Comparison of ENCODE assay signal across 15 cellular contexts in genomic region chr3:105790534-105790933, GRCh38.
DNase-seq lines count a peak whose midpoint lies in the region; ATAC-seq and TF ChIP-seq lines count a peak whose summit lies in the region.
"Had no signal": no experiment of that assay in that cellular context is flagged by ENCODE, and none has a peak within 500 bp of the region (broad histone marks: within the 10 kb centered on the region; RNA-seq: fewer than 3 reads in every experiment).

No MANE protein-coding gene starts in this region.

- no peaks in the 10 kb centered on the region for H3K9me3 Mint-ChIP-seq in activated T-cell treated with anti-CD3 and anti-CD28 coated beads, Interleukin-2, amount 50 U/mL, for 24 hours
- H3K9me3 Mint-ChIP-seq: neural crest cell had no signal

- peak overlapping the region; percentile 20 for H3K27ac Mint-ChIP-seq in activated T-cell treated with anti-CD3 and anti-CD28 coated beads, Interleukin-2, amount 50 U/mL, for 24 hours

- no peak for TF ChIP-seq POLR2A in breast epithelium (IDR thresholded peaks at IDR 0.05)
- no peak for TF ChIP-seq POLR2A in thyroid gland (IDR thresholded peaks at IDR 0.05)

- peaks cover 71% of the 10 kb centered on the region for H3K36me3 Mint-ChIP-seq in activated T-cell treated with anti-CD3 and anti-CD28 coated beads, Interleukin-2, amount 50 U/mL, for 24 hours (ENCODE audit: low read depth)

- no peaks in the 10 kb centered on the region for H3K9me3 ChIP-seq in breast epithelium
- H3K9me3 ChIP-seq in lung (ENCODE audit: control insufficient read depth in 2 of 2, insufficient read depth in 1 of 2, low read length in 1 of 2) = no peaks in the 10 kb centered on the region
- H3K9me3 ChIP-seq in thyroid gland = no peaks in the 10 kb centered on the region

- peaks cover 79% of the 10 kb centered on the region for H3K4me1 Mint-ChIP-seq in activated T-cell treated with anti-CD3 and anti-CD28 coated beads, Interleukin-2, amount 50 U/mL, for 24 hours (ENCODE audit: low read depth)

- ATAC-seq in lung (ENCODE audit: insufficient read depth, low FRiP score) (no peak), HG03571 (IDR thresholded peaks at IDR 0.05; ENCODE audit: unreplicated experiment) (no peak)

- H3K27me3 ChIP-seq in breast epithelium (no peaks in the 10 kb centered on the region), lung (ENCODE audit: control insufficient read depth, insufficient read depth) (no peaks in the 10 kb centered on the region), thyroid gland (no peaks in the 10 kb centered on the region)

- no peak overlapping the region for H3K4me3 Mint-ChIP-seq in activated T-cell treated with anti-CD3 and anti-CD28 coated beads, Interleukin-2, amount 50 U/mL, for 24 hours
- H3K4me3 Mint-ChIP-seq: neural crest cell had no signal

- H3K27ac ChIP-seq in breast epithelium = peak overlapping the region; percentile 66 to 79
- peak overlapping the region; percentile 56 to 94 for H3K27ac ChIP-seq in lung (ENCODE audit: low read depth in 1 of 2, low read length in 1 of 2)
- H3K27ac ChIP-seq in thyroid gland = peak overlapping the region; percentile 20 to 37 (median 21)

- H3K4me3 ChIP-seq in breast epithelium = no peak overlapping the region
- H3K4me3 ChIP-seq in lung = no peak overlapping the region
- H3K4me3 ChIP-seq in thyroid gland (replicated peaks in 1 of 3) = no peak overlapping the region

- H3K36me3 ChIP-seq in breast epithelium (no peaks in the 10 kb centered on the region), lung (ENCODE audit: control insufficient read depth in 2 of 2, insufficient read depth in 2 of 2, low read length in 2 of 2) (no peaks in the 10 kb centered on the region), thyroid gland (no peaks in the 10 kb centered on the region)

- H3K4me1 ChIP-seq in breast epithelium = no peaks in the 10 kb centered on the region
- peaks cover 3 to 19% of the 10 kb centered on the region in 2 donors for H3K4me1 ChIP-seq in lung (ENCODE audit: control insufficient read depth in 2 of 2, insufficient read depth in 2 of 2, low read length in 2 of 2)
- peaks cover 3 to 19% of the 10 kb centered on the region in 2 donors for H3K4me1 ChIP-seq in thyroid gland

- no peaks in the 10 kb centered on the region for H3K27me3 Mint-ChIP-seq in activated T-cell treated with anti-CD3 and anti-CD28 coated beads, Interleukin-2, amount 50 U/mL, for 24 hours

- DNase-seq in activated T-cell treated with anti-CD3 and anti-CD28 coated beads, Interleukin-2, amount 50 U/mL, for 24 hours = no peak
- no peak for DNase-seq in activated T-cell treated with anti-CD3 and anti-CD28 coated beads, Interleukin-2, amount 50 U/mL, for 1 hour
- DNase-seq in breast epithelium (ENCODE audit: low spot score in 2 of 2) = no peak
- no peak for DNase-seq in lung (ENCODE audit: low spot score)
- DNase-seq in thyroid gland = no peak
- DNase-seq in activated CD4-positive, alpha-beta T cell treated with anti-CD3 and anti-CD28 coated beads, Interleukin-2, amount 50 U/mL, for 48 hours = no peak
- DNase-seq in NCI-H446 treated with DMSO at 0.1 percent for 48 hours (lab: John Stamatoyannopoulos, UW) = no peak
- DNase-seq: 8988T; activated CD4-positive, alpha-beta T cell treated with anti-CD3 and anti-CD28 coated beads, Interleukin-2, amount 50 U/mL, for 4 hours; GOT3; NCI-H2029 treated with DMSO at 0.1 percent for 48 hours; NCI-H526; stimulated activated CD4-positive, alpha-beta T cell treated with anti-CD3 and anti-CD28 coated beads, Interleukin-2, amount 100 ng/mL, for 24 hours had no signal

- WGBS in lung, 2 donors = 68 to 72% methylated on average over 2 of the region's 2 CpGs
- 55 to 59% methylated on average over 2 of the region's 2 CpGs for WGBS in thyroid gland, 2 donors

- intact Hi-C loops in breast epithelium (cut with DNase I; ENCODE audit: low total_unique reads) = loop anchor here (5.0 kb wide), 1 partner anchor 1217 kb away; no protein-coding TSS in a partner anchor
- intact Hi-C loops in thyroid gland (cut with DNase I) = no loop called here

- TF ChIP-seq CTCF in breast epithelium (IDR thresholded peaks at IDR 0.05) = no peak
- no peak for TF ChIP-seq CTCF in lung (IDR thresholded peaks at IDR 0.05; ENCODE audit: control extremely low read depth, extremely low read depth)
- no peak for TF ChIP-seq CTCF in thyroid gland (IDR thresholded peaks at IDR 0.05)

Comparison
In these comparisons a context has a peak if more than half of its experiments do, and no peak if none do; other contexts are left out.
1. H3K27ac ChIP-seq: peak in every context shown above with its lines; median percentile 75 in lung; 72 in breast epithelium; 21 in thyroid gland.